ENCODE assay signal across 18 cellular contexts in the genomic region with DNA sequence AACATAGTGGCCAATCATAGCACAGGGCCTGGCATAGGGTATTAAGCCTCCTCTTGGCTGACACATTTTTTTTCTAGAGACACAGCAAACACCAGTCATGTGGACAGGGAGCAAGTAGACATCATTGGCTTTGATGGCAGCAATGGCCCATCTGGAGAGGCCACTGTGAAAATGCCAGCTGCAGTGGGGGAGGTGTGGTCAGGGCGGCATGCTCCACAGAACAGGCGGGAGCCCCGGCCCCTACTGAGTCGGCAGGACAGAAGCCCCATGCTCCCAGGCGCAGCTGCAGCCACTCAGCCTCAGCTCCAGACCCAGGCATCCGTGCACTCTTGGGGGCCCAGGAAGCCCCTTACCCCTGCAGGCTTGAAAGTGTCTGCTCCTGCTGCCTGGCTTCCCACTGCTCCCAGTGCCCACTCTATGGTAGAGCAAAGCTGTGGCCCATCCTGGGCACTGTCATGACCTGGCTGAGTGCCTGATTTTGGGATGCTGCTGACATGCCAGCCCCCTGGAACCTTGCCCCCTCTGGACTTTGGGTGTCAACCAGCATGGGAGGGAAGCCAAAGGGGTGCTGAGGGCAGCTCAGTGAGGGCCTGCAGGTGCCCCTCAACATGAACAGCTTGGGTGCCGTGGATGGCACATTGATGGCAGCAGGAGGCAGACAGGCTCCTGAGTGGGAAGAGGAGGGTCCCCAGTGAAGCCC. TPM values are rescaled to one million over a fixed set of nuclear protein-coding genes. Genes with fewer than 3 reads are reported as not detected.
DNase-seq lines count a peak whose midpoint lies in the region; ATAC-seq and TF ChIP-seq lines count a peak whose summit lies in the region.
"Had no signal": no experiment of that assay in that cellular context is flagged by ENCODE, and none has a peak within 500 bp of the region (broad histone marks: within the 10 kb centered on the region; RNA-seq: fewer than 3 reads in every experiment).

No MANE protein-coding gene starts in this region.

- H3K36me3 Mint-ChIP-seq in CD4-positive, CD25-positive, alpha-beta regulatory T cell = peaks cover 3% of the 10 kb centered on the region
- H3K36me3 Mint-ChIP-seq in naive thymus-derived CD8-positive, alpha-beta T cell = peaks cover 3 to 17% (median 5%) of the 10 kb centered on the region in 3 donors

- DNase-seq in CD4-positive, CD25-positive, alpha-beta regulatory T cell = no peak
- DNase-seq in COLO668 (lab: John Stamatoyannopoulos, UW; ENCODE audit: unreplicated experiment) (peak; percentile 35), body of pancreas (peak; percentile 76 to 88 (median 83)), esophagus muscularis mucosa (ENCODE audit: extremely low spot score) (no peak), left colon (no peak), kidney glomerular epithelial cell (lab: John Stamatoyannopoulos, UW) (no peak)
- no peak for DNase-seq in naive thymus-derived CD8-positive, alpha-beta T cell
- DNase-seq: activated CD4-positive, alpha-beta T cell treated with anti-CD3 and anti-CD28 coated beads for 1 hour; activated T-cell treated with anti-CD3 and anti-CD28 coated beads for 4 hours; dermis blood vessel endothelial cell; gastrocnemius medialis; MV-4-11; NCI-H2029 treated with DMSO at 0.1 percent for 48 hours; ovary had no signal

- no peak overlapping the region for H3K4me3 ChIP-seq in CD4-positive, CD25-positive, alpha-beta regulatory T cell (ENCODE audit: low read depth, low read length)
- H3K4me3 ChIP-seq in body of pancreas = no peak overlapping the region
- H3K4me3 ChIP-seq in esophagus muscularis mucosa = no peak overlapping the region
- H3K4me3 ChIP-seq: gastrocnemius medialis, ovary, SJSA1 had no signal

- peaks cover 3 to 26% (median 9%) of the 10 kb centered on the region in 7 donors for H3K9me3 Mint-ChIP-seq in CD4-positive, CD25-positive, alpha-beta regulatory T cell
- peaks cover 0 to 27% (median 10%) of the 10 kb centered on the region in 9 donors for H3K9me3 Mint-ChIP-seq in naive thymus-derived CD8-positive, alpha-beta T cell

- intact Hi-C loops in body of pancreas (cut with DNase I) = no loop called here
- intact Hi-C loops in esophagus muscularis mucosa (cut with DNase I) = no loop called here
- intact Hi-C loops in left colon (cut with DNase I, micrococcal nuclease) = no loop called here

- TF ChIP-seq CTCF in body of pancreas (IDR thresholded peaks at IDR 0.05) (no peak), esophagus muscularis mucosa (IDR thresholded peaks at IDR 0.05) (no peak)

- H3K4me1 ChIP-seq in CD4-positive, CD25-positive, alpha-beta regulatory T cell (ENCODE audit: control insufficient read depth, insufficient read depth, low read length, poor library complexity, severe bottlenecking) = peaks cover 46% of the 10 kb centered on the region
- H3K4me1 ChIP-seq in body of pancreas = peaks cover 33% of the 10 kb centered on the region
- H3K4me1 ChIP-seq in esophagus muscularis mucosa = peaks cover 0 to 4% (median 0%) of the 10 kb centered on the region in 4 donors
- H3K4me1 ChIP-seq: gastrocnemius medialis had no signal

- H3K9me3 ChIP-seq in CD4-positive, CD25-positive, alpha-beta regulatory T cell (ENCODE audit: control insufficient read depth in 2 of 2, low read length in 2 of 2) = peaks cover 4 to 24% of the 10 kb centered on the region in 2 experiments
- peaks cover 0 to 7% (median 0%) of the 10 kb centered on the region in 3 donors for H3K9me3 ChIP-seq in body of pancreas
- H3K9me3 ChIP-seq in esophagus muscularis mucosa = peaks cover 0 to 8% (median 0%) of the 10 kb centered on the region in 4 donors
- H3K9me3 ChIP-seq: ovary had no signal

- H3K27ac ChIP-seq in CD4-positive, CD25-positive, alpha-beta regulatory T cell (ENCODE audit: insufficient read depth, low read length, poor library complexity, severe bottlenecking) = no peak overlapping the region
- H3K27ac ChIP-seq in body of pancreas (peak overlapping the region in 2 of 4 donors; percentile 21 to 40), esophagus muscularis mucosa (replicated peaks in 1 of 4) (no peak overlapping the region)
- H3K27ac ChIP-seq: gastrocnemius medialis, ovary, SJSA1 had no signal

- no peak for TF ChIP-seq EP300 in esophagus muscularis mucosa (IDR thresholded peaks at IDR 0.05)

- no peak for ATAC-seq in CD4-positive, CD25-positive, alpha-beta regulatory T cell (ENCODE audit: low read depth in 2 of 2)
- peak; percentile 87 for ATAC-seq in body of pancreas
- no peak for ATAC-seq in naive thymus-derived CD8-positive, alpha-beta T cell
- ATAC-seq in left colon = no peak
- ATAC-seq: gastrocnemius medialis had no signal

- H3K4me3 Mint-ChIP-seq in CD4-positive, CD25-positive, alpha-beta regulatory T cell = peak overlapping the region in 3 of 4 donors; percentile 30 to 75 (median 73)
- peak overlapping the region in 3 of 10 donors; percentile 18 to 78 (median 62) for H3K4me3 Mint-ChIP-seq in naive thymus-derived CD8-positive, alpha-beta T cell
- H3K4me3 Mint-ChIP-seq: activated naive CD8-positive, alpha-beta T cell; B cell; brain had no signal

- no peaks in the 10 kb centered on the region for H3K36me3 ChIP-seq in CD4-positive, CD25-positive, alpha-beta regulatory T cell (ENCODE audit: control insufficient read depth, insufficient read depth, low read length)
- H3K36me3 ChIP-seq in body of pancreas (replicated peaks in 1 of 2; ENCODE audit: insufficient read depth in 1 of 2, low read depth in 2 of 2) = no peaks in the 10 kb centered on the region
- H3K36me3 ChIP-seq in esophagus muscularis mucosa = no peaks in the 10 kb centered on the region
- H3K36me3 ChIP-seq: gastrocnemius medialis, ovary, SJSA1 had no signal

- H3K27me3 ChIP-seq in CD4-positive, CD25-positive, alpha-beta regulatory T cell (ENCODE audit: control insufficient read depth, insufficient read depth, low read length) = no peaks in the 10 kb centered on the region
- H3K27me3 ChIP-seq in body of pancreas (no peaks in the 10 kb centered on the region), esophagus muscularis mucosa (no peaks in the 10 kb centered on the region)
- H3K27me3 ChIP-seq: gastrocnemius medialis, ovary, SJSA1 had no signal

- POLR2A ChIA-PET in naive thymus-derived CD8-positive, alpha-beta T cell (lab: Charles Lee) = interaction anchor here (0.6 to 1.7 kb wide), 5 partner anchors 17 to 51 kb away, joined by 3 read pairs; no protein-coding TSS in a partner anchor

- 58 to 100% methylated on average over 1 to 7 of the region's 7 CpGs for WGBS in body of pancreas, 2 donors
- WGBS in esophagus muscularis mucosa = 93% methylated on average over 2 of the region's 7 CpGs

- H3K4me1 Mint-ChIP-seq in CD4-positive, CD25-positive, alpha-beta regulatory T cell = peaks cover 23 to 81% (median 38%) of the 10 kb centered on the region in 4 donors
- peaks cover 24 to 60% (median 57%) of the 10 kb centered on the region in 4 donors for H3K4me1 Mint-ChIP-seq in naive thymus-derived CD8-positive, alpha-beta T cell
- H3K4me1 Mint-ChIP-seq: B cell had no signal

- TF ChIP-seq POLR2A in body of pancreas (IDR thresholded peaks at IDR 0.05) (no peak), esophagus muscularis mucosa (IDR thresholded peaks at IDR 0.05; ENCODE audit: low read depth) (no peak)

- peak overlapping the region; percentile 83 to 96 (median 84) for H3K27ac Mint-ChIP-seq in CD4-positive, CD25-positive, alpha-beta regulatory T cell
- peak overlapping the region in 7 of 10 donors; percentile 49 to 95 (median 86) for H3K27ac Mint-ChIP-seq in naive thymus-derived CD8-positive, alpha-beta T cell
- H3K27ac Mint-ChIP-seq: activated naive CD8-positive, alpha-beta T cell; B cell; brain had no signal

- H3K27me3 Mint-ChIP-seq in CD4-positive, CD25-positive, alpha-beta regulatory T cell = peaks cover 11% of the 10 kb centered on the region
- H3K27me3 Mint-ChIP-seq in naive thymus-derived CD8-positive, alpha-beta T cell = peaks cover 0 to 2% (median 0%) of the 10 kb centered on the region in 5 donors
- H3K27me3 Mint-ChIP-seq: activated naive CD8-positive, alpha-beta T cell had no signal

RNA-seq across cellular contexts. Expression of a gene that starts 23.3 kb away (rescaled TPM):
- total RNA-seq in CD4-positive, CD25-positive, alpha-beta regulatory T cell = 44.3 TPM
- polyA plus RNA-seq in CD4-positive, CD25-positive, alpha-beta regulatory T cell = 100 to 1,000 TPM in 3 of 4 donors, 10 to 100 TPM in 1; 75.2 to 137 (median 120) TPM
- total RNA-seq in body of pancreas (10 to 100 TPM; 67.7 to 69.9 TPM), esophagus muscularis mucosa (100 to 1,000 TPM in 1 of 4 donors, 10 to 100 TPM in 3; 59.0 to 111 (median 78.5) TPM), left colon (10 to 100 TPM; 50.8 to 52.9 TPM)
- total RNA-seq in naive thymus-derived CD8-positive, alpha-beta T cell = 10 to 100 TPM; 33.9 to 35.2 TPM
- polyA plus RNA-seq in naive thymus-derived CD8-positive, alpha-beta T cell = 10 to 100 TPM; 41.5 to 67.3 (median 67.0) TPM

Comparison
In these comparisons a context has a peak if more than half of its experiments do, and no peak if none do; other contexts are left out.
1. DNase-seq: peak in COLO668 (single experiment) and body of pancreas (4 of 4); none in CD4-positive, CD25-positive, alpha-beta regulatory T cell (0 of 3), naive thymus-derived CD8-positive, alpha-beta T cell (0 of 10), esophagus muscularis mucosa (single experiment), left colon (0 of 2) and kidney glomerular epithelial cell (single experiment).